Comparison of ENCODE assay signal across 8 cellular contexts in the genomic region with DNA sequence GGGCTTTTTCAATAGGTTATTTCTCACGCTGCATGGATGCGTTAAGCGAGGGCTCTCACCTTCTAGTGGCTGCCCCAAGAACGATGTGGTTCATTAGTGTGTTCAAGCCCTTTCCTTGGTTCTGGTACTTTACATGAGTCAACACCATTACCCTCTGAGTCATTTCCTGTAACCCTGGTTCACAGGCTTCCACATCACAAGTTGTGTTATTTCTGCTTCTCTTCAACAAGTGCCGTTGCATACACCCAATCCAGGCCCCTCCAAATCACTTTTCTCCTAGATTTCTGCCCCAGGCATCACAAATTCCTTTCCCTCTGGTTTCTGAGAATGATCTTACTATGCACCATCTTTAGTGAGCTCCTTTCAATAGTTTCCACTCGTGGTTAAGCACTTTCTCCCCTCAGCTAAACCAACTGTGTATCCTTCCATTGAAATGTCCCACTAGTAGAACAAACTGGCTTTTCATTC.
A peak's percentile ranks its signal among the peaks of the same experiment; 100 is the strongest.
DNase-seq lines count a peak whose midpoint lies in the region; ATAC-seq lines count a peak whose summit lies in the region.

No MANE protein-coding gene starts in this region.

- H3K27me3 ChIP-seq in adipocyte (replicated peaks; ENCODE audit: control insufficient read depth, insufficient read depth, low read length) = no peaks in the 10 kb centered on the region

- peaks cover 26% of the 10 kb centered on the region for H3K4me1 ChIP-seq in adipocyte (ENCODE audit: control insufficient read depth, insufficient read depth, low read length)

- peaks cover 8 to 14% (median 11%) of the 10 kb centered on the region in 4 donors for H3K4me1 Mint-ChIP-seq in naive thymus-derived CD8-positive, alpha-beta T cell

- POLR2A ChIA-PET in naive thymus-derived CD8-positive, alpha-beta T cell (lab: Charles Lee) = no interaction called here

- H3K9me3 ChIP-seq in adipocyte (ENCODE audit: control insufficient read depth, low read length) = no peaks in the 10 kb centered on the region

- no peaks in the 10 kb centered on the region for H3K36me3 ChIP-seq in adipocyte (ENCODE audit: control insufficient read depth, insufficient read depth, low read length, severe bottlenecking)

- peaks cover 1 to 13% (median 6%) of the 10 kb centered on the region in 5 donors for H3K27me3 Mint-ChIP-seq in naive thymus-derived CD8-positive, alpha-beta T cell

- peaks cover 0 to 2% (median 0%) of the 10 kb centered on the region in 9 donors for H3K9me3 Mint-ChIP-seq in naive thymus-derived CD8-positive, alpha-beta T cell

- peak; percentile 58 for DNase-seq in activated CD8-positive, alpha-beta memory T cell treated with anti-CD3 and anti-CD28 coated beads for 24 hours
- DNase-seq in activated CD8-positive, alpha-beta memory T cell treated with anti-CD3 and anti-CD28 coated beads, Interleukin-2, amount 50 U/mL, for 48 hours = no peak
- DNase-seq in NCI-H510A (lab: John Stamatoyannopoulos, UW) = peak; percentile 28
- DNase-seq in adipocyte (ENCODE audit: low read depth) = peak; percentile 82
- DNase-seq in naive thymus-derived CD8-positive, alpha-beta T cell = peak in 2 of 10 donors; percentile 2 to 6
- no peak for DNase-seq in globus pallidus (ENCODE audit: low spot score)
- no peak for DNase-seq in cerebellum (ENCODE audit: low spot score)

- H3K27ac Mint-ChIP-seq in naive thymus-derived CD8-positive, alpha-beta T cell = peak overlapping the region in 3 of 10 donors; percentile 4 to 17 (median 10)

- H3K36me3 Mint-ChIP-seq in naive thymus-derived CD8-positive, alpha-beta T cell = no peaks in the 10 kb centered on the region

- ATAC-seq in HG02678 (IDR thresholded peaks at IDR 0.05; ENCODE audit: unreplicated experiment) = peak; percentile 94
- ATAC-seq in naive thymus-derived CD8-positive, alpha-beta T cell = peak; percentile 32 to 47

- H3K4me3 ChIP-seq in adipocyte (ENCODE audit: low read length) = peak overlapping the region; percentile 4

- no peak overlapping the region for H3K9ac ChIP-seq in adipocyte (ENCODE audit: low read length)

- peak overlapping the region in 1 of 10 donors; percentile 19 for H3K4me3 Mint-ChIP-seq in naive thymus-derived CD8-positive, alpha-beta T cell

Comparison
In these comparisons a context has a peak if more than half of its experiments do, and no peak if none do; other contexts are left out.
1. DNase-seq: peak in activated CD8-positive, alpha-beta memory T cell treated with anti-CD3 and anti-CD28 coated beads for 24 hours (single experiment), NCI-H510A (single experiment) and adipocyte (single experiment); none in activated CD8-positive, alpha-beta memory T cell treated with anti-CD3 and anti-CD28 coated beads, Interleukin-2, amount 50 U/mL, for 48 hours (single experiment), globus pallidus (single experiment) and cerebellum (single experiment).